In the genomic region with DNA sequence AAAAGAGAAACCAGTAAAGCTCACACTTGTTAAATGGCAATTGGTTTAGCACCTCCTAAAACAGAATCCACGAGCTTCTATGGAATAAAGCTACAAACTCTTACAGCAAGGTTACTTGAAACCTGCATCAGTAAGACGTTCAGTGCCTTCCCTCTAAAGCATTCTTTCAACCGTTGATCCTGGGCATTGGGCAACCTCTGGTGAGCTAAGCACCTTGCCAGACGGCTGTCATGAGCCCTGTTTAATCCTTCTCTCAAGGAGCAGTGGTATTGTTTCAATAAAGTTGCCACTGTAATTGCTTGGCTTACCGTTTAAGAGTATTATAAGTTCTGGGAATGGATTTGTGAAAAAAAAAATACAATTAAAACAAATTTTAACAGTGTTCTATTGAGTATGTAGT, we compare ENCODE assay signal across 15 cellular contexts.
A peak's percentile ranks its signal among the peaks of the same experiment; 100 is the strongest.
DNase-seq lines count a peak whose midpoint lies in the region; ATAC-seq and TF ChIP-seq lines count a peak whose summit lies in the region.
"Had no signal": no experiment of that assay in that cellular context is flagged by ENCODE, and none has a peak within 500 bp of the region (broad histone marks: within the 10 kb centered on the region; RNA-seq: fewer than 3 reads in every experiment).

No MANE protein-coding gene starts in this region.

- H2AK5ac ChIP-seq in mesenchymal stem cell (ENCODE audit: low read length, severe bottlenecking): no peak overlapping the region

- peaks cover 42% of the 10 kb centered on the region for H3K4me1 Mint-ChIP-seq in endodermal cell

- no peak overlapping the region for H2BK15ac ChIP-seq in mesenchymal stem cell (ENCODE audit: low read depth, poor library complexity, severe bottlenecking)

- intact Hi-C loops in upper lobe of right lung (cut with DNase I): no loop called here

- H3K18ac ChIP-seq in mesenchymal stem cell (ENCODE audit: low read depth in 1 of 2, low read length in 2 of 2): no peak overlapping the region

- H3K9me3 ChIP-seq in SK-N-MC (ENCODE audit: low read depth, low read length) (no peaks in the 10 kb centered on the region), endodermal cell (ENCODE audit: control insufficient read depth, low read length) (no peaks in the 10 kb centered on the region), mesenchymal stem cell (ENCODE audit: control insufficient read depth, low read length) (no peaks in the 10 kb centered on the region), upper lobe of right lung (no peaks in the 10 kb centered on the region)
- H3K9me3 ChIP-seq: BLaER1, HAP-1, SK-N-SH had no signal

- H3K79me1 ChIP-seq in mesenchymal stem cell (replicated peaks; ENCODE audit: low read length, poor library complexity, severe bottlenecking): peaks cover 6% of the 10 kb centered on the region

- H3K23ac ChIP-seq in mesenchymal stem cell (ENCODE audit: low read length in 2 of 2): no peak overlapping the region

- no peak overlapping the region for H2BK12ac ChIP-seq in mesenchymal stem cell (ENCODE audit: low read length in 2 of 2)

- H3K27ac ChIP-seq in SK-N-MC: no peak overlapping the region
- H3K27ac ChIP-seq in endodermal cell (ENCODE audit: low read depth, low read length): no peak overlapping the region
- peak overlapping the region; percentile 13 for H3K27ac ChIP-seq in mesenchymal stem cell (ENCODE audit: low read length, poor library complexity, severe bottlenecking)
- no peak overlapping the region for H3K27ac ChIP-seq in upper lobe of right lung
- H3K27ac ChIP-seq: BLaER1, PC-9 had no signal

- no peak overlapping the region for H2BK5ac ChIP-seq in mesenchymal stem cell (ENCODE audit: low read depth, low read length, poor library complexity, severe bottlenecking)

- H3K36me3 ChIP-seq in SK-N-MC (ENCODE audit: insufficient read depth, low read length) (no peaks in the 10 kb centered on the region), endodermal cell (ENCODE audit: control insufficient read depth, insufficient read depth, low read length) (no peaks in the 10 kb centered on the region), mesenchymal stem cell (ENCODE audit: control insufficient read depth in 1 of 2, insufficient read depth in 2 of 2, low read depth in 1 of 2, low read length in 2 of 2) (peaks cover 0 to 3% of the 10 kb centered on the region in 2 experiments), upper lobe of right lung (no peaks in the 10 kb centered on the region)
- H3K36me3 ChIP-seq: BLaER1, HAP-1 had no signal

- WGBS in endodermal cell (ENCODE audit: insufficient coverage in 1 of 2, insufficient read length in 1 of 2), 2 experiments: 57 to 75% methylated on average over 1 to 5 of the region's 5 CpGs
- 73% methylated on average over 4 of the region's 5 CpGs for WGBS in mesenchymal stem cell

- H4K91ac ChIP-seq in mesenchymal stem cell (ENCODE audit: low read length): no peak overlapping the region

- no peaks in the 10 kb centered on the region for H3K27me3 Mint-ChIP-seq in endodermal cell (ENCODE audit: insufficient read depth)

- H3K27me3 ChIP-seq in endodermal cell (ENCODE audit: control insufficient read depth, insufficient read depth, low read length, poor library complexity, severe bottlenecking) (no peaks in the 10 kb centered on the region), mesenchymal stem cell (ENCODE audit: control insufficient read depth in 1 of 2, insufficient read depth in 1 of 2, low read length in 2 of 2) (no peaks in the 10 kb centered on the region), upper lobe of right lung (no peaks in the 10 kb centered on the region)
- H3K27me3 ChIP-seq: BLaER1 had no signal

- H3K9ac ChIP-seq in SK-N-MC (ENCODE audit: insufficient read length) (no peak overlapping the region), endodermal cell (ENCODE audit: extremely low read depth, low read length, poor library complexity, severe bottlenecking) (no peak overlapping the region), mesenchymal stem cell (ENCODE audit: low read length) (no peak overlapping the region)
- H3K9ac ChIP-seq: BLaER1, SK-N-SH had no signal

- H3K4me3 Mint-ChIP-seq in endodermal cell: no peak overlapping the region

- H3K4me1 ChIP-seq in endodermal cell (ENCODE audit: control insufficient read depth, insufficient read depth, low read length) (peaks cover 15% of the 10 kb centered on the region), mesenchymal stem cell (ENCODE audit: control insufficient read depth, insufficient read depth, low read depth, low read length) (peaks cover 2% of the 10 kb centered on the region), upper lobe of right lung (no peaks in the 10 kb centered on the region)
- H3K4me1 ChIP-seq: BLaER1, HAP-1 had no signal

- ATAC-seq in upper lobe of right lung (peak; percentile 70), GM18517 (IDR thresholded peaks at IDR 0.05; ENCODE audit: unreplicated experiment) (no peak)
- ATAC-seq: Right ventricle myocardium inferior had no signal

- H3K27ac Mint-ChIP-seq in endodermal cell: peak overlapping the region; percentile 24

- no peak overlapping the region for H2BK120ac ChIP-seq in mesenchymal stem cell (ENCODE audit: low read depth, low read length)

- H2AFZ ChIP-seq in mesenchymal stem cell (ENCODE audit: low read depth, low read length): no peak overlapping the region
- H2AFZ ChIP-seq: PC-9 had no signal

- peak; percentile 28 for DNase-seq in SK-N-MC (ENCODE audit: low read depth, low spot score)
- DNase-seq in endodermal cell: peak; percentile 50
- no peak for DNase-seq in mesenchymal stem cell
- no peak for DNase-seq in upper lobe of right lung
- DNase-seq in NCI-H1105 treated with DMSO at 0.1 percent for 48 hours (lab: John Stamatoyannopoulos, UW): no peak
- no peak for DNase-seq in COR-L47 (lab: John Stamatoyannopoulos, UW)
- DNase-seq: Karpas-422, NCI-H2029 treated with DMSO at 0.1 percent for 48 hours, NCI-H69, PC-9, SK-N-SH had no signal

- H3K9me3 Mint-ChIP-seq in endodermal cell: no peaks in the 10 kb centered on the region

- TF ChIP-seq CTCF in endodermal cell (conservative IDR thresholded peaks at IDR 0.05) (no peak), upper lobe of right lung (IDR thresholded peaks at IDR 0.05) (no peak)

- H3K14ac ChIP-seq in mesenchymal stem cell (ENCODE audit: low read length in 2 of 2): no peak overlapping the region

- H3K4ac ChIP-seq in mesenchymal stem cell (ENCODE audit: low read depth in 1 of 2, low read length in 2 of 2): no peak overlapping the region

- no peaks in the 10 kb centered on the region for H3K36me3 Mint-ChIP-seq in endodermal cell (ENCODE audit: low read depth)

- H3K4me3 ChIP-seq in SK-N-MC (peak overlapping the region; percentile 17), endodermal cell (ENCODE audit: low read length) (peak overlapping the region; percentile 13), mesenchymal stem cell (ENCODE audit: insufficient read depth in 1 of 2, low read depth in 1 of 2, low read length in 2 of 2) (no peak overlapping the region), upper lobe of right lung (no peak overlapping the region)
- H3K4me3 ChIP-seq: BLaER1, HAP-1, PC-9 had no signal

- no peak overlapping the region for H4K8ac ChIP-seq in mesenchymal stem cell (ENCODE audit: low read length)

- no peak overlapping the region for H3K4me2 ChIP-seq in mesenchymal stem cell (ENCODE audit: low read length, poor library complexity, severe bottlenecking)
- H3K4me2 ChIP-seq: BLaER1, PC-9, SK-N-SH had no signal

Comparison
In these comparisons a context has a peak if more than half of its experiments do, and no peak if none do; other contexts are left out.
1. DNase-seq: peak in SK-N-MC (single experiment) and endodermal cell (single experiment); none in mesenchymal stem cell (single experiment), upper lobe of right lung (single experiment), NCI-H1105 treated with DMSO at 0.1 percent for 48 hours (single experiment) and COR-L47 (single experiment).
2. H3K4me3 ChIP-seq: peak in SK-N-MC (single experiment) and endodermal cell (single experiment); none in mesenchymal stem cell (0 of 2) and upper lobe of right lung (single experiment).